ENCODE assay signal across 19 cellular contexts in genomic region chr6:128498244-128498643, GRCh38. TPM values are rescaled to one million over a fixed set of nuclear protein-coding genes. Genes with fewer than 3 reads are reported as not detected.
A peak's percentile ranks its signal among the peaks of the same experiment; 100 is the strongest.
DNase-seq lines count a peak whose midpoint lies in the region; ATAC-seq and TF ChIP-seq lines count a peak whose summit lies in the region.
"Had no signal": no experiment of that assay in that cellular context is flagged by ENCODE, and none has a peak within 500 bp of the region (broad histone marks: within the 10 kb centered on the region; RNA-seq: fewer than 3 reads in every experiment).

No MANE protein-coding gene starts in this region.

- H3K9me3 ChIP-seq in HEK293 (ENCODE audit: control insufficient read depth, insufficient read depth, low read depth, low read length): no peaks in the 10 kb centered on the region
- H3K9me3 ChIP-seq: SJSA1 had no signal

- H3K27me3 Mint-ChIP-seq in brain (peaks cover 3% of the 10 kb centered on the region), osteocyte (ENCODE audit: unreplicated experiment) (no peaks in the 10 kb centered on the region)

- H3K27me3 ChIP-seq in layer of hippocampus (ENCODE audit: control insufficient read depth, insufficient read depth, low read length): no peaks in the 10 kb centered on the region
- H3K27me3 ChIP-seq: SJSA1 had no signal

- H3K4me3 ChIP-seq in HEK293 (ENCODE audit: low read depth, low read length): no peak overlapping the region
- H3K4me3 ChIP-seq: SJSA1 had no signal

- H3K4me1 Mint-ChIP-seq in brain (peaks cover 56% of the 10 kb centered on the region), osteocyte (ENCODE audit: unreplicated experiment) (peaks cover 73% of the 10 kb centered on the region)

- TF ChIP-seq CTCF in HEK293 (tag by site-specific recombination; IDR thresholded peaks at IDR 0.05) (no peak), brain (conservative IDR thresholded peaks at IDR 0.05) (no peak), osteocyte (IDR thresholded peaks at IDR 0.05) (no peak), omental fat pad (IDR thresholded peaks at IDR 0.05) (no peak)

- peaks cover 3% of the 10 kb centered on the region for H3K36me3 Mint-ChIP-seq in brain
- H3K36me3 Mint-ChIP-seq in osteocyte (ENCODE audit: unreplicated experiment): peaks cover 6% of the 10 kb centered on the region

- peak overlapping the region in 2 of 5 experiments; percentile 43 to 64 for H3K27ac Mint-ChIP-seq in brain
- H3K27ac Mint-ChIP-seq in osteocyte (ENCODE audit: unreplicated experiment): peak overlapping the region; percentile 41
- H3K27ac Mint-ChIP-seq: CD4-positive, alpha-beta T cell had no signal

- no peaks in the 10 kb centered on the region for H3K36me3 ChIP-seq in HEK293 (ENCODE audit: control insufficient read depth in 2 of 2, insufficient read depth in 1 of 2, low read length in 2 of 2)
- H3K36me3 ChIP-seq: SJSA1 had no signal

- CTCF ChIA-PET in HEK293 (lab: Yijun Ruan, JAX): interaction anchor here (0.7 kb wide), 1 partner anchor 11 kb away, joined by 4 read pairs; no protein-coding TSS in a partner anchor

- H3K4me3 Mint-ChIP-seq in brain: peak overlapping the region in 4 of 5 experiments; percentile 15 to 76 (median 41)
- H3K4me3 Mint-ChIP-seq in osteocyte (ENCODE audit: unreplicated experiment): no peak overlapping the region
- H3K4me3 Mint-ChIP-seq: CD4-positive, alpha-beta T cell had no signal

- no peak for DNase-seq in osteocyte (ENCODE audit: extremely low spot score, unreplicated experiment)
- no peak for DNase-seq in nucleus accumbens (lab: John Stamatoyannopoulos, UW)
- DNase-seq in stimulated activated CD4-positive, alpha-beta T cell treated with anti-CD3 and anti-CD28 coated beads, Interleukin-2, amount 100 ng/mL, for 48 hours: no peak
- DNase-seq in superior temporal gyrus (ENCODE audit: extremely low spot score): no peak
- no peak for DNase-seq in omental fat pad (ENCODE audit: low spot score)
- DNase-seq: CD4-positive, alpha-beta T cell; DND-41; IMR-90; MV-4-11; NCI-H1417 treated with DMSO at 0.1 percent for 48 hours; NCI-H2081; NCI-H226; NCI-H526; NK-92 treated with Interleukin-12 subunit alpha and Interleukin-12 subunit beta, amount 100 ng/mL, for 24 hours; OCI-M1 had no signal

- H3K9me3 Mint-ChIP-seq in brain: no peaks in the 10 kb centered on the region
- no peaks in the 10 kb centered on the region for H3K9me3 Mint-ChIP-seq in osteocyte (ENCODE audit: unreplicated experiment)
- H3K9me3 Mint-ChIP-seq: CD4-positive, alpha-beta T cell had no signal

- H3K27ac ChIP-seq in HEK293 (ENCODE audit: extremely low read depth, low read depth, low read length) (no peak overlapping the region), layer of hippocampus (ENCODE audit: low read depth, low read length) (peak overlapping the region; percentile 42)
- H3K27ac ChIP-seq: SJSA1 had no signal

- no peak for ATAC-seq in omental fat pad (ENCODE audit: low FRiP score)

- POLR2A ChIA-PET in HEK293 (lab: Yijun Ruan, JAX): interaction anchor here (1.2 kb wide), 1 partner anchor 10 kb away, joined by 3 read pairs; no protein-coding TSS in a partner anchor

- H3K4me1 ChIP-seq in HEK293 (ENCODE audit: control insufficient read depth, insufficient read depth, low read length): peaks cover 33% of the 10 kb centered on the region

TF ChIP-seq in HEK293, 187 proteins besides CTCF, POLR2A, EP300 and RAD21:
- TF ChIP-seq ZNF530 (tag by site-specific recombination; IDR thresholded peaks at IDR 0.05; ENCODE audit: low read depth): no peak
- TF ChIP-seq ZNF341 (tag by site-specific recombination; IDR thresholded peaks at IDR 0.05; ENCODE audit: low read depth): peak; percentile 37; the same call in 1 of the 2 replicates
- TF ChIP-seq ZNF248 (tag by site-specific recombination; IDR thresholded peaks at IDR 0.05): no peak
- TF ChIP-seq GLIS2 (tag by site-specific recombination; IDR thresholded peaks at IDR 0.05): no peak
- TF ChIP-seq KLF10 (tag by site-specific recombination; IDR thresholded peaks at IDR 0.05): no peak

RNA-seq across cellular contexts. Expression of gene PTPRK, which starts 22.2 kb away (rescaled TPM):
- 22.2 TPM for polyA plus RNA-seq in brain (ENCODE audit: insufficient read depth, low read depth, low replicate concordance)
- total RNA-seq in osteocyte: 130 and 131 TPM in 2 replicates
- 10 to 100 TPM; 16.2 to 32.6 (median 20.9) TPM for total RNA-seq in omental fat pad
